In the genomic region with DNA sequence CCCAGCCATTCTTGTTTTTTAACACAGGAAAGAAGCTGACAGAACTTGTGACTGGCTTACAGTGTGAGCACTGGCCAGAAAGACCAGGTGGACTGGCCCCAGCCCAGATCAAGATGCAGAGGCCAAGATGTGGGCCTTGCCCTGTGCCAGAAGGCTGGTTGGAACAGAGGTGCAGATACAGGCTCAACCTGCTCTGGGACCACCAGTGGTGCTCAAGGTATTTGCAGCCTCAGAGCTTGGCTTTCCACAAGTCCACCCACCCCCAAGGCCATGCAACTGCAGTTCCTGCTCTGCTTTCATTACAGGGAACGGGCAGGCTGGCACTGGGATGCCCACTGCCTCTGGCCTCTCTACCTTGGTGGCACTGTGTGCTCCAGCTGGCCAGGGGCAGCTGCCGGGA, we compare ENCODE assay signal across 13 cellular contexts.
"Had no signal": no experiment of that assay in that cellular context is flagged by ENCODE, and none has a peak within 500 bp of the region (broad histone marks: within the 10 kb centered on the region; RNA-seq: fewer than 3 reads in every experiment).

No MANE protein-coding gene starts in this region.

- H3K4me3 Mint-ChIP-seq: activated CD4-positive, alpha-beta T cell treated with anti-CD3 and anti-CD28 coated beads, Interleukin-2, amount 10 ng/mL, durations not matched to agents 24 days and 14 days; mesothelial cell of epicardium; neural crest cell had no signal

- H3K27me3 ChIP-seq: colonic mucosa, hepatocyte, tibial artery, vagina had no signal

- DNase-seq: activated CD4-positive, alpha-beta T cell treated with anti-CD3 and anti-CD28 coated beads, Interleukin-2, amount 10 ng/mL, durations not matched to agents 24 days and 14 days; colonic mucosa; effector CD4-positive, alpha-beta T cell; kidney glomerular epithelial cell; stimulated activated CD4-positive, alpha-beta T cell treated with anti-CD3 and anti-CD28 coated beads, Interleukin-4, amount 100 ng/mL, for 4 hours; T1000; WERI-Rb-1 had no signal

- H3K4me3 ChIP-seq: colonic mucosa, hepatocyte, skin epidermis, tibial artery, vagina had no signal

- H3K27ac ChIP-seq: colonic mucosa, hepatocyte, tibial artery, vagina, WERI-Rb-1 had no signal

- H3K27ac Mint-ChIP-seq: activated CD4-positive, alpha-beta T cell treated with anti-CD3 and anti-CD28 coated beads, Interleukin-2, amount 10 ng/mL, durations not matched to agents 24 days and 14 days; mesothelial cell of epicardium had no signal

- H3K27me3 Mint-ChIP-seq: activated CD4-positive, alpha-beta T cell treated with anti-CD3 and anti-CD28 coated beads, Interleukin-2, amount 10 ng/mL, durations not matched to agents 24 days and 14 days had no signal

- H3K4me1 ChIP-seq: colonic mucosa, vagina had no signal

- H2AFZ ChIP-seq: hepatocyte had no signal

- H3K4me1 Mint-ChIP-seq: neural crest cell had no signal

- H3K9me3 ChIP-seq: colonic mucosa, tibial artery, vagina had no signal

- H3K4me2 ChIP-seq: hepatocyte had no signal

- H3K9me3 Mint-ChIP-seq: activated CD4-positive, alpha-beta T cell treated with anti-CD3 and anti-CD28 coated beads, Interleukin-2, amount 10 ng/mL, durations not matched to agents 24 days and 14 days; mesothelial cell of epicardium; neural crest cell had no signal
